34 cellular contexts compared by ENCODE assay signal in genomic region chr2:221342388-221342787, GRCh38.
"Had no signal": no experiment of that assay in that cellular context is flagged by ENCODE, and none has a peak within 500 bp of the region (broad histone marks: within the 10 kb centered on the region; RNA-seq: fewer than 3 reads in every experiment).

No MANE protein-coding gene starts in this region.

- H3K9me3 Mint-ChIP-seq: activated naive CD4-positive, alpha-beta T cell treated with anti-CD3 and anti-CD28 coated beads for 36 hours; activated naive CD4-positive, alpha-beta T cell treated with anti-CD3 and anti-CD28 coated beads, Interleukin-2, amount 10 ng/mL, durations not matched to agents 7 days and 5 days; activated naive CD4-positive, alpha-beta T cell treated with anti-CD3 and anti-CD28 coated beads, Interleukin-2, amount 50 U/mL, for 24 hours; activated naive CD8-positive, alpha-beta T cell treated with anti-CD3 and anti-CD28 coated beads, Interleukin-2, amount 50 U/mL, for 24 hours; activated T-cell treated with anti-CD3 and anti-CD28 coated beads, Interleukin-2, amount 50 U/mL, for 24 hours; activated T-cell treated with anti-CD3 and anti-CD28 coated beads, Interleukin-2, amount 50 U/mL, for 4 hours; activated T-helper 1 cell treated with anti-CD3 and anti-CD28 coated beads, Interleukin-12 subunit alpha, Interleukin-12 subunit beta, Interleukin-2, Interleukin-4 antibody, amounts not matched to agents 30 ng/mL and 10 ng/mL and 1 ng/mL, durations not matched to agents 14 hours and 24 hours and 36 hours; activated T-helper 2 cell treated with anti-CD3 and anti-CD28 coated beads, Interferon-gamma antibody, Interleukin-2, Interleukin-4, amounts not matched to agents 10 μg/mL and 5 μg/mL and 100 μg/mL, durations not matched to agents 14 hours and 24 hours and 36 hours; brain; central memory CD8-positive, alpha-beta T cell had no signal

- DNase-seq: activated effector memory CD4-positive, alpha-beta T cell treated with anti-CD3 and anti-CD28 coated beads, Interleukin-2, amount 50 U/mL, for 16 hours; activated effector memory CD4-positive, alpha-beta T cell treated with Interleukin-2 at 50 U/mL for 16 hours; activated gamma-delta T cell; activated gamma-delta T cell treated with Interleukin-2 at 50 U/mL for 16 hours; activated naive CD4-positive, alpha-beta T cell; activated naive CD4-positive, alpha-beta T cell treated with anti-CD3 and anti-CD28 coated beads for 36 hours; activated naive CD4-positive, alpha-beta T cell treated with anti-CD3 and anti-CD28 coated beads, Interleukin-2, amount 10 ng/mL, durations not matched to agents 7 days and 5 days; activated naive CD4-positive, alpha-beta T cell treated with anti-CD3 and anti-CD28 coated beads, Interleukin-2, amount 50 U/mL, for 16 hours; activated naive CD4-positive, alpha-beta T cell treated with Interleukin-2 at 50 U/mL for 16 hours; activated naive CD8-positive, alpha-beta T cell treated with anti-CD3 and anti-CD28 coated beads for 36 hours; activated naive CD8-positive, alpha-beta T cell treated with anti-CD3 and anti-CD28 coated beads, Interleukin-2, amount 10 ng/mL, durations not matched to agents 7 days and 5 days; activated naive CD8-positive, alpha-beta T cell treated with anti-CD3 and anti-CD28 coated beads, Interleukin-2, amount 50 U/mL, for 24 hours; activated T-cell treated with anti-CD3 and anti-CD28 coated beads, Interleukin-2, amount 50 U/mL, for 24 hours; activated T-cell treated with anti-CD3 and anti-CD28 coated beads, Interleukin-2, amount 50 U/mL, for 4 hours; activated T-cell treated with anti-CD3 and anti-CD28 coated beads, Interleukin-2, amount 50 U/mL, for 48 hours; activated T-cell treated with anti-CD3 and anti-CD28 coated beads, Interleukin-2, amount 50 U/mL, for 72 hours; adrenal gland; amniotic stem cell; amygdala; anterior cingulate cortex; aorta; body of pancreas; brain microvascular endothelial cell; caudate nucleus; central memory CD4-positive, alpha-beta T cell; cerebellar nuclear complex had no signal

- H3K4me3 Mint-ChIP-seq: activated naive CD4-positive, alpha-beta T cell treated with anti-CD3 and anti-CD28 coated beads for 36 hours; activated naive CD4-positive, alpha-beta T cell treated with anti-CD3 and anti-CD28 coated beads, Interleukin-2, amount 10 ng/mL, durations not matched to agents 7 days and 5 days; activated naive CD4-positive, alpha-beta T cell treated with anti-CD3 and anti-CD28 coated beads, Interleukin-2, amount 50 U/mL, for 24 hours; activated naive CD8-positive, alpha-beta T cell; activated naive CD8-positive, alpha-beta T cell treated with anti-CD3 and anti-CD28 coated beads for 36 hours; activated naive CD8-positive, alpha-beta T cell treated with anti-CD3 and anti-CD28 coated beads, Interleukin-2, amount 10 ng/mL, durations not matched to agents 7 days and 5 days; activated naive CD8-positive, alpha-beta T cell treated with anti-CD3 and anti-CD28 coated beads, Interleukin-2, amount 50 U/mL, for 24 hours; activated T-cell treated with anti-CD3 and anti-CD28 coated beads, Interleukin-2, amount 50 U/mL, for 24 hours; activated T-cell treated with anti-CD3 and anti-CD28 coated beads, Interleukin-2, amount 50 U/mL, for 4 hours; activated T-cell treated with anti-CD3 and anti-CD28 coated beads, Interleukin-2, amount 50 U/mL, for 72 hours; activated T-helper 1 cell treated with anti-CD3 and anti-CD28 coated beads, Interleukin-12 subunit alpha, Interleukin-12 subunit beta, Interleukin-2, Interleukin-4 antibody, amounts not matched to agents 30 ng/mL and 10 ng/mL and 1 ng/mL, durations not matched to agents 14 hours and 24 hours and 36 hours; activated T-helper 17 cell treated with anti-CD3 and anti-CD28 coated beads, Interleukin-2, amount 50 U/mL, for 72 hours; brain; central memory CD8-positive, alpha-beta T cell had no signal

- ATAC-seq: activated naive CD4-positive, alpha-beta T cell treated with anti-CD3 and anti-CD28 coated beads, Interleukin-2, amount 50 U/mL, for 72 hours; activated naive CD8-positive, alpha-beta T cell treated with anti-CD3 and anti-CD28 coated beads, Interleukin-2, amount 50 U/mL, for 24 hours; activated T-cell treated with anti-CD3 and anti-CD28 coated beads, Interleukin-2, amount 50 U/mL, for 4 hours; activated T-cell treated with anti-CD3 and anti-CD28 coated beads, Interleukin-2, amount 50 U/mL, for 72 hours; activated T-helper 17 cell treated with anti-CD3 and anti-CD28 coated beads, Interleukin-2, amount 50 U/mL, for 72 hours; body of pancreas had no signal

- H3K36me3 Mint-ChIP-seq: activated naive CD4-positive, alpha-beta T cell treated with anti-CD3 and anti-CD28 coated beads, Interleukin-2, amount 10 ng/mL, durations not matched to agents 7 days and 5 days; activated naive CD4-positive, alpha-beta T cell treated with anti-CD3 and anti-CD28 coated beads, Interleukin-2, amount 50 U/mL, for 24 hours; activated naive CD4-positive, alpha-beta T cell treated with anti-CD3 and anti-CD28 coated beads, Interleukin-2, amount 50 U/mL, for 72 hours; activated naive CD8-positive, alpha-beta T cell; activated naive CD8-positive, alpha-beta T cell treated with anti-CD3 and anti-CD28 coated beads for 36 hours; activated naive CD8-positive, alpha-beta T cell treated with anti-CD3 and anti-CD28 coated beads, Interleukin-2, amount 10 ng/mL, durations not matched to agents 7 days and 5 days; brain had no signal

- H3K4me1 Mint-ChIP-seq: activated naive CD4-positive, alpha-beta T cell treated with anti-CD3 and anti-CD28 coated beads, Interleukin-2, amount 10 ng/mL, durations not matched to agents 7 days and 5 days; activated naive CD4-positive, alpha-beta T cell treated with anti-CD3 and anti-CD28 coated beads, Interleukin-2, amount 50 U/mL, for 24 hours; activated naive CD8-positive, alpha-beta T cell treated with anti-CD3 and anti-CD28 coated beads for 36 hours; activated naive CD8-positive, alpha-beta T cell treated with anti-CD3 and anti-CD28 coated beads, Interleukin-2, amount 10 ng/mL, durations not matched to agents 7 days and 5 days; activated naive CD8-positive, alpha-beta T cell treated with anti-CD3 and anti-CD28 coated beads, Interleukin-2, amount 50 U/mL, for 24 hours; activated T-helper 17 cell treated with anti-CD3 and anti-CD28 coated beads, Interleukin-2, amount 50 U/mL, for 72 hours; central memory CD8-positive, alpha-beta T cell had no signal

- H3K27ac Mint-ChIP-seq: activated naive CD4-positive, alpha-beta T cell treated with anti-CD3 and anti-CD28 coated beads for 36 hours; activated naive CD4-positive, alpha-beta T cell treated with anti-CD3 and anti-CD28 coated beads, Interleukin-2, amount 10 ng/mL, durations not matched to agents 7 days and 5 days; activated naive CD4-positive, alpha-beta T cell treated with anti-CD3 and anti-CD28 coated beads, Interleukin-2, amount 50 U/mL, for 24 hours; activated naive CD4-positive, alpha-beta T cell treated with anti-CD3 and anti-CD28 coated beads, Interleukin-2, amount 50 U/mL, for 72 hours; activated naive CD8-positive, alpha-beta T cell; activated naive CD8-positive, alpha-beta T cell treated with anti-CD3 and anti-CD28 coated beads for 36 hours; activated naive CD8-positive, alpha-beta T cell treated with anti-CD3 and anti-CD28 coated beads, Interleukin-2, amount 10 ng/mL, durations not matched to agents 7 days and 5 days; activated naive CD8-positive, alpha-beta T cell treated with anti-CD3 and anti-CD28 coated beads, Interleukin-2, amount 50 U/mL, for 24 hours; activated T-cell treated with anti-CD3 and anti-CD28 coated beads, Interleukin-2, amount 50 U/mL, for 24 hours; activated T-cell treated with anti-CD3 and anti-CD28 coated beads, Interleukin-2, amount 50 U/mL, for 72 hours; activated T-helper 1 cell treated with anti-CD3 and anti-CD28 coated beads, Interleukin-12 subunit alpha, Interleukin-12 subunit beta, Interleukin-2, Interleukin-4 antibody, amounts not matched to agents 30 ng/mL and 10 ng/mL and 1 ng/mL, durations not matched to agents 14 hours and 24 hours and 36 hours; activated T-helper 17 cell treated with anti-CD3 and anti-CD28 coated beads, Interleukin-2, amount 50 U/mL, for 72 hours; activated T-helper 2 cell treated with anti-CD3 and anti-CD28 coated beads, Interferon-gamma antibody, Interleukin-2, Interleukin-4, amounts not matched to agents 10 μg/mL and 5 μg/mL and 100 μg/mL, durations not matched to agents 14 hours and 24 hours and 36 hours; brain had no signal

- H3K27me3 Mint-ChIP-seq: activated naive CD4-positive, alpha-beta T cell treated with anti-CD3 and anti-CD28 coated beads, Interleukin-2, amount 50 U/mL, for 24 hours; activated naive CD8-positive, alpha-beta T cell treated with anti-CD3 and anti-CD28 coated beads for 36 hours; activated naive CD8-positive, alpha-beta T cell treated with anti-CD3 and anti-CD28 coated beads, Interleukin-2, amount 10 ng/mL, durations not matched to agents 7 days and 5 days; activated naive CD8-positive, alpha-beta T cell treated with anti-CD3 and anti-CD28 coated beads, Interleukin-2, amount 50 U/mL, for 24 hours; brain had no signal
